In the genomic region with DNA sequence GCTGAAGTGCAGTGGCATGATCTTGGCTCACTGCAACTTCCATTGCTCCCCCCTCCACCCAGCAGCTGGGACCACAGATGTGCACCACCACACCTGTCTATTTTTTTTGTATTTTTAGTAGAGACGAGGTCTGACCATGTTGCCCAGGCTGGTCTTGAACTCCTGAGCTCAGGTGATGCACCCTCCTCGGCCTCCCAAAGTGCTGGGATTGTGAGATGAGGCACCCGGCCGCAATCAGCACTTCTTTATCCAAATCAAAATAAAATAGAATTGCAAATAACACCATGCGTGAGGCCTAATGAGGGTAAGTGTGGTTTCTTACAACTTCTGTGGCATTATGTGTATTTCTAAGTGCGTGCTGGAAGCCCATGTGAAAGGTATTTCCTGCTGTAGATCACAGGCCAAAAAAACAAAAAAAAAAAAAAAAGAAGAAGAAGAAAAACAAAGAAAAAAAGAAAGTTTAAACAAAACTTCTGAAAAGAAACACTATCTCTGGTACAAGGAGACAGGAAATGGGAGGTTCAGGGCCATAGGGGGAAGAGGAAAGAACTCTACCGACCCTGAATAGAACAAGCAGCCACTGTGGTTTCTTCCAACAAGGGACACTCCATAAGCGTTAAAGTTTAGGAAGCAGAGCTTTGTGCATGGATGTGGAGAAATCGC, we compare ENCODE assay signal across 11 cellular contexts. TPM values are rescaled to one million over a fixed set of nuclear protein-coding genes. Genes with fewer than 3 reads are reported as not detected.
DNase-seq lines count a peak whose midpoint lies in the region; ATAC-seq and TF ChIP-seq lines count a peak whose summit lies in the region.
"Had no signal": no experiment of that assay in that cellular context is flagged by ENCODE, and none has a peak within 500 bp of the region (broad histone marks: within the 10 kb centered on the region; RNA-seq: fewer than 3 reads in every experiment).

No MANE protein-coding gene starts in this region.

- H3K4me3 ChIP-seq in SK-N-MC (no peak overlapping the region), endodermal cell (ENCODE audit: low read length) (no peak overlapping the region), gastrocnemius medialis (no peak overlapping the region)

- no peak for TF ChIP-seq POLR2A in gastrocnemius medialis (IDR thresholded peaks at IDR 0.05)

- peak overlapping the region; percentile 48 for H3K27ac Mint-ChIP-seq in endodermal cell

- no peaks in the 10 kb centered on the region for H3K27me3 ChIP-seq in endodermal cell (ENCODE audit: control insufficient read depth, insufficient read depth, low read length, poor library complexity, severe bottlenecking)
- H3K27me3 ChIP-seq in gastrocnemius medialis: no peaks in the 10 kb centered on the region

- H3K4me1 Mint-ChIP-seq in endodermal cell: peaks cover 24% of the 10 kb centered on the region

- ATAC-seq in gastrocnemius medialis: no peak
- no peak for ATAC-seq in HG03565 (IDR thresholded peaks at IDR 0.05; ENCODE audit: unreplicated experiment)
- no peak for ATAC-seq in GM21447 (IDR thresholded peaks at IDR 0.05; ENCODE audit: unreplicated experiment)

- H3K27me3 Mint-ChIP-seq in endodermal cell (ENCODE audit: insufficient read depth): no peaks in the 10 kb centered on the region

- DNase-seq in GF-D8 (lab: John Stamatoyannopoulos, UW): peak; percentile 43
- no peak for DNase-seq in SK-N-MC (ENCODE audit: low read depth, low spot score)
- no peak for DNase-seq in endodermal cell
- no peak for DNase-seq in gastrocnemius medialis
- no peak for DNase-seq in stimulated activated CD4-positive, alpha-beta T cell treated with anti-CD3 and anti-CD28 coated beads, Interleukin-1b, Interleukin-23, amount 100 ng/mL, for 48 hours
- DNase-seq in activated CD4-positive, alpha-beta T cell treated with anti-CD3 and anti-CD28 coated beads, Interleukin-2, amount 50 U/mL, for 1 hour: no peak
- DNase-seq: activated gamma-delta T cell treated with Interleukin-2 at 50 U/mL for 16 hours had no signal

- in situ Hi-C loops in gastrocnemius medialis (cut with MboI; ENCODE audit: low sequenced_read_pairs in 4 of 4): loop anchor here in 1 of 4 donors (25.0 kb wide), 1 partner anchor 265 kb away; a partner anchor contains a TSS

- H3K9ac ChIP-seq in SK-N-MC (ENCODE audit: insufficient read length) (no peak overlapping the region), endodermal cell (ENCODE audit: extremely low read depth, low read length, poor library complexity, severe bottlenecking) (no peak overlapping the region)

- H3K36me3 ChIP-seq in SK-N-MC (ENCODE audit: insufficient read depth, low read length) (peaks cover 3% of the 10 kb centered on the region; the same call in 1 of the 2 replicates), endodermal cell (ENCODE audit: control insufficient read depth, insufficient read depth, low read length) (no peaks in the 10 kb centered on the region), gastrocnemius medialis (peaks cover 0 to 7% of the 10 kb centered on the region in 2 donors)

- H3K27ac ChIP-seq in SK-N-MC: peak overlapping the region; percentile 51; the same call in 1 of the 2 replicates
- H3K27ac ChIP-seq in endodermal cell (ENCODE audit: low read depth, low read length): no peak overlapping the region
- peak overlapping the region in 3 of 4 donors; percentile 87 to 98 (median 96) for H3K27ac ChIP-seq in gastrocnemius medialis

- intact Hi-C loops in gastrocnemius medialis (cut with DNase I; ENCODE audit: low total_unique reads): no loop called here

- no peaks in the 10 kb centered on the region for H3K4me1 ChIP-seq in endodermal cell (ENCODE audit: control insufficient read depth, insufficient read depth, low read length)
- H3K4me1 ChIP-seq in gastrocnemius medialis: peaks cover 26 to 37% of the 10 kb centered on the region in 2 donors

- no peak overlapping the region for H3K4me3 Mint-ChIP-seq in endodermal cell

- WGBS in endodermal cell (ENCODE audit: insufficient coverage in 1 of 2, insufficient read length in 1 of 2), 2 experiments: 72 to 89% methylated on average over 4 to 7 of the region's 9 CpGs

- peaks cover 6% of the 10 kb centered on the region for H3K9me3 Mint-ChIP-seq in endodermal cell

- H3K9me3 ChIP-seq in SK-N-MC (ENCODE audit: low read depth, low read length) (no peaks in the 10 kb centered on the region), endodermal cell (ENCODE audit: control insufficient read depth, low read length) (no peaks in the 10 kb centered on the region), gastrocnemius medialis (no peaks in the 10 kb centered on the region)

- TF ChIP-seq CTCF in endodermal cell (conservative IDR thresholded peaks at IDR 0.05) (no peak), gastrocnemius medialis (IDR thresholded peaks at IDR 0.05 in 4 of 5, conservative IDR thresholded peaks at IDR 0.05 in 1 of 5) (no peak)

- H3K36me3 Mint-ChIP-seq in endodermal cell (ENCODE audit: low read depth): peaks cover 4% of the 10 kb centered on the region

RNA-seq across cellular contexts. Expression of a gene that starts 3.0 kb away (rescaled TPM):
- 100 to 1,000 TPM; 115 to 137 TPM for total RNA-seq in endodermal cell
- 101 TPM for polyA plus RNA-seq in endodermal cell (2013, experiment 1 of 2)
- polyA plus RNA-seq in endodermal cell (2013, experiment 2 of 2): 87.3 TPM
- 10 to 100 TPM; 38.8 to 45.1 (median 43.7) TPM for total RNA-seq in gastrocnemius medialis

RNA-seq across cellular contexts. Expression of a gene that starts 33.1 kb away (rescaled TPM):
- 10 to 100 TPM; 30.2 to 32.1 TPM for total RNA-seq in endodermal cell
- 4.6 TPM for polyA plus RNA-seq in endodermal cell (2013, experiment 1 of 2)
- polyA plus RNA-seq in endodermal cell (2013, experiment 2 of 2): 5.4 TPM
- 1 to 10 TPM; 1.7 to 3.5 (median 2.7) TPM for total RNA-seq in gastrocnemius medialis

RNA-seq across cellular contexts. Expression of a gene that starts 33.2 kb away (rescaled TPM):
- 1 to 10 TPM; 1.4 to 1.5 TPM for total RNA-seq in endodermal cell
- 1.7 TPM for polyA plus RNA-seq in endodermal cell (2013, experiment 1 of 2)
- 2.5 TPM for polyA plus RNA-seq in endodermal cell (2013, experiment 2 of 2)
- total RNA-seq in gastrocnemius medialis: 100 to 1,000 TPM; 194 to 469 (median 289) TPM

RNA-seq across cellular contexts. Expression of a gene that starts 44.4 kb away (rescaled TPM):
- total RNA-seq in endodermal cell (10 to 100 TPM; 29.0 to 49.6 TPM), gastrocnemius medialis (10 to 100 TPM in 3 of 4 donors, 1 to 10 TPM in 1; 9.1 to 24.0 (median 17.1) TPM)
- polyA plus RNA-seq in endodermal cell (2013, experiment 1 of 2): 2.7 TPM
- polyA plus RNA-seq in endodermal cell (2013, experiment 2 of 2): 2.8 TPM
- total RNA-seq: G401, myocyte had no signal

Comparison
In these comparisons a context has a peak if more than half of its experiments do, and no peak if none do; other contexts are left out.
1. RNA of a gene that starts 33.1 kb away (total RNA-seq): 30.2 to 32.1 TPM in endodermal cell; 1.7 to 3.5 TPM in gastrocnemius medialis; every median in the first group is over 4 times any median in the second.
2. RNA of a gene that starts 33.2 kb away (total RNA-seq): 194 to 469 TPM in gastrocnemius medialis; 1.4 to 1.5 TPM in endodermal cell; every median in the first group is over 10 times any median in the second.